In genomic region chr11:118136826-118137225, GRCh38 we compare ENCODE assay signal across 21 cellular contexts. TPM values are rescaled to one million over a fixed set of nuclear protein-coding genes. Genes with fewer than 3 reads are reported as not detected.
DNase-seq lines count a peak whose midpoint lies in the region; ATAC-seq and TF ChIP-seq lines count a peak whose summit lies in the region.
"Had no signal": no experiment of that assay in that cellular context is flagged by ENCODE, and none has a peak within 500 bp of the region (broad histone marks: within the 10 kb centered on the region; RNA-seq: fewer than 3 reads in every experiment).

No MANE protein-coding gene starts in this region.

- no peaks in the 10 kb centered on the region for H3K4me1 ChIP-seq in left ventricle myocardium inferior

- H3K4me3 Mint-ChIP-seq in chondrocyte (ENCODE audit: unreplicated experiment): no peak overlapping the region
- H3K4me3 Mint-ChIP-seq: B cell; CD8-positive, alpha-beta T cell; HFFc6 had no signal

- H3K9me3 ChIP-seq in left ventricle myocardium inferior (replicated peaks): no peaks in the 10 kb centered on the region
- H3K9me3 ChIP-seq: BLaER1 treated with 17β-estradiol and CSF1 and Interleukin-3, amounts not matched to agents 10 nM and 100 nM had no signal

- intact Hi-C loops in Right ventricle myocardium superior (cut with DNase I): no loop called here
- intact Hi-C loops in left ventricle myocardium inferior (cut with micrococcal nuclease): no loop called here
- intact Hi-C loops in sciatic nerve (cut with DNase I): no loop called here

- no peak overlapping the region for H3K27ac Mint-ChIP-seq in chondrocyte (ENCODE audit: unreplicated experiment)
- H3K27ac Mint-ChIP-seq: B cell; CD8-positive, alpha-beta T cell; HFFc6 had no signal

- no peaks in the 10 kb centered on the region for H3K4me1 Mint-ChIP-seq in chondrocyte (ENCODE audit: low read depth)
- H3K4me1 Mint-ChIP-seq: B cell had no signal

- TF ChIP-seq CTCF in left ventricle myocardium inferior (IDR thresholded peaks at IDR 0.05; ENCODE audit: borderline replicate concordance): no peak
- no peak for TF ChIP-seq CTCF in chondrocyte (IDR thresholded peaks at IDR 0.05)

- H3K27me3 Mint-ChIP-seq in chondrocyte (ENCODE audit: low read depth): peaks cover 45% of the 10 kb centered on the region

- H3K9me3 Mint-ChIP-seq in chondrocyte (ENCODE audit: low read depth): no peaks in the 10 kb centered on the region
- H3K9me3 Mint-ChIP-seq: CD8-positive, alpha-beta T cell; HFFc6 had no signal

- H3K36me3 ChIP-seq in left ventricle myocardium inferior: no peaks in the 10 kb centered on the region
- H3K36me3 ChIP-seq: BLaER1 treated with 17β-estradiol and CSF1 and Interleukin-3, amounts not matched to agents 10 nM and 100 nM had no signal

- ATAC-seq in Right ventricle myocardium superior (ENCODE audit: poor library complexity): no peak
- no peak for ATAC-seq in sciatic nerve
- ATAC-seq: CD8-positive, alpha-beta T cell; HCT116 had no signal

- H3K27me3 ChIP-seq in left ventricle myocardium inferior (ENCODE audit: low read depth): peaks cover 10% of the 10 kb centered on the region
- H3K27me3 ChIP-seq: BLaER1 treated with 17β-estradiol and CSF1 and Interleukin-3, amounts not matched to agents 10 nM and 100 nM had no signal

- no peak overlapping the region for H3K4me3 ChIP-seq in left ventricle myocardium inferior
- H3K4me3 ChIP-seq: BLaER1 treated with 17β-estradiol and CSF1 and Interleukin-3, amounts not matched to agents 10 nM and 100 nM had no signal

- H3K27ac ChIP-seq in left ventricle myocardium inferior (replicated peaks): no peak overlapping the region
- H3K27ac ChIP-seq: BLaER1 treated with 17β-estradiol and CSF1 and Interleukin-3, amounts not matched to agents 10 nM and 100 nM; HL-60 had no signal

- H3K36me3 Mint-ChIP-seq in chondrocyte (ENCODE audit: low read depth): no peaks in the 10 kb centered on the region
- H3K36me3 Mint-ChIP-seq: CD8-positive, alpha-beta T cell had no signal

- peak; percentile 27 for DNase-seq in Right ventricle myocardium superior
- DNase-seq in left ventricle myocardium inferior: no peak
- peak; percentile 86 for DNase-seq in mesenteric fat pad (ENCODE audit: low spot score)
- peak; percentile 37 for DNase-seq in sciatic nerve (ENCODE audit: low spot score)
- no peak for DNase-seq in DMS114 treated with DMSO at 0.1 percent for 48 hours (lab: John Stamatoyannopoulos, UW; ENCODE audit: unreplicated experiment)
- no peak for DNase-seq in NCI-H1105 (lab: John Stamatoyannopoulos, UW)
- DNase-seq in chondrocyte (ENCODE audit: low spot score): no peak
- DNase-seq: Calu3; CD8-positive, alpha-beta T cell; DMS153; DMS79 treated with DMSO at 0.1 percent for 48 hours; GF-D8; GOT3; H7; HFFc6 had no signal

RNA-seq across cellular contexts. Expression of gene SCN4B, which starts 15.8 kb away (rescaled TPM):
- total RNA-seq in Right ventricle myocardium superior (12.0 TPM), left ventricle myocardium inferior (12.9 TPM), mesenteric fat pad (2.3 TPM), sciatic nerve (2.9 TPM), chondrocyte (0.28 to 0.42 TPM in 2 of 3 replicates, not detected in the other)
- total RNA-seq: B cell; Calu3; CD8-positive, alpha-beta T cell; HT1080 had no signal

RNA-seq across cellular contexts. Expression of gene SCN2B, which starts 39.6 kb away (rescaled TPM):
- total RNA-seq in Right ventricle myocardium superior (17.6 TPM), left ventricle myocardium inferior (24.9 TPM), mesenteric fat pad (not detected), sciatic nerve (2.7 TPM), chondrocyte (0.12 to 0.24 TPM (median 0.13 TPM) in 3 replicates)
- total RNA-seq: A172; B cell; Calu3; CD8-positive, alpha-beta T cell; HFFc6; HT1080 had no signal

RNA-seq across cellular contexts. Expression of gene SMIM35, which starts 50.1 kb away (rescaled TPM):
- total RNA-seq in Right ventricle myocardium superior: not detected
- not detected for total RNA-seq in left ventricle myocardium inferior
- total RNA-seq in mesenteric fat pad: not detected
- total RNA-seq in sciatic nerve: not detected
- not detected in 3 replicates for total RNA-seq in chondrocyte
- total RNA-seq: A172, Calu3, H7, HFFc6, HT1080 had no signal

RNA-seq across cellular contexts. Expression of gene TMPRSS4, which starts 59.9 kb away (rescaled TPM):
- not detected for total RNA-seq in Right ventricle myocardium superior
- total RNA-seq in left ventricle myocardium inferior: 0.30 TPM
- total RNA-seq in mesenteric fat pad: not detected
- not detected for total RNA-seq in sciatic nerve
- total RNA-seq in chondrocyte: not detected in 3 replicates
- total RNA-seq: A172; B cell; CD8-positive, alpha-beta T cell; HFFc6; HT1080 had no signal

Comparison
In these comparisons a context has a peak if more than half of its experiments do, and no peak if none do; other contexts are left out.
1. DNase-seq: peak in Right ventricle myocardium superior (single experiment), mesenteric fat pad (single experiment) and sciatic nerve (single experiment); none in left ventricle myocardium inferior (single experiment), DMS114 treated with DMSO at 0.1 percent for 48 hours (single experiment), NCI-H1105 (single experiment) and chondrocyte (single experiment).